ENCODE assay signal across 10 cellular contexts in the genomic region with DNA sequence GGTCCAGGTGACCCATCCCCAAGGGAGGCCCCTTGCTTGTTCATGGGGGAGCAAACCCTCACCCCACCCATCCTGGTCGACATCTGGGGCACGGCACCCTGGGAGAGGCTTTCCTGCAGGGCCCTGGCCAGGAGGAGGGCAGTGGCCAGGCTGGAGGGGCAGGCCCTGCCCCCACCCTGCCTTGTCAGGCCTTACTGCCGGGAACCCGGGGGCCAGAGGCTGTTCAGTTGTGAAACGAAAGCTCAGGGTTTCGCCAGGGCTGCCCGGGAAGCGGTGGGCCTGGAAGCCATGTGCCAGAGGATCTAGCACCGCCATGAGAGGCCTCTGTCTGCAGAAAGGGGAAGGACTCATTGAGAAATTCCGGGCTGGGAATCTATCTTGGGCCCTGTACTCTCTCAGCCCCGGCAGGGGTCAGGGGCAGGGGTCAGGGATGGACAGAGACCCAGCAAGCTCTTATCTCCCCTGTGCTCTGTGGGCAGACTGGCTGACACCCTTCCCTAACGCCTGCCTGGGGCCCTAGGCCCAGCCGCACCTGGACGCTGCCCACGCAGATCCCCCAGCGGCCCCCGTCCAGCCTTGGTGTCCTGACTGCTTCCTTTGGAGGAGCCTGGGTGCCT. TPM values are rescaled to one million over a fixed set of nuclear protein-coding genes. Genes with fewer than 3 reads are reported as not detected.
DNase-seq lines count a peak whose midpoint lies in the region; ATAC-seq and TF ChIP-seq lines count a peak whose summit lies in the region.
"Had no signal": no experiment of that assay in that cellular context is flagged by ENCODE, and none has a peak within 500 bp of the region (broad histone marks: within the 10 kb centered on the region; RNA-seq: fewer than 3 reads in every experiment).

No MANE protein-coding gene starts in this region.

- H3K9me3 ChIP-seq in liver (ENCODE audit: control insufficient read depth in 4 of 4, low read length in 3 of 4), result no peaks in the 10 kb centered on the region
- no peaks in the 10 kb centered on the region for H3K9me3 ChIP-seq in thymus (ENCODE audit: control insufficient read depth)

- ATAC-seq in activated CD4-positive, alpha-beta T cell treated with anti-CD3 and anti-CD28 coated beads for 36 hours, result no peak
- no peak for ATAC-seq in GM19455 (IDR thresholded peaks at IDR 0.05; ENCODE audit: unreplicated experiment)
- ATAC-seq in GM19324 (IDR thresholded peaks at IDR 0.05; ENCODE audit: low FRiP score, unreplicated experiment), result no peak
- ATAC-seq in HG02623 (IDR thresholded peaks at IDR 0.05; ENCODE audit: unreplicated experiment), result no peak

- POLR2A ChIA-PET in activated CD4-positive, alpha-beta T cell treated with anti-CD3 and anti-CD28 coated beads for 36 hours (lab: Charles Lee), result interaction anchor here (0.5 to 3.1 kb wide), 4 partner anchors 30 to 141 kb away, joined by 3 to 15 read pairs (median 4); no protein-coding TSS in a partner anchor

- H3K4me3 ChIP-seq in liver (ENCODE audit: low read depth in 1 of 3, low read length in 3 of 3) (peak overlapping the region in 1 of 3 donors; percentile 32), thymus (ENCODE audit: low read length) (no peak overlapping the region)

- peak overlapping the region; percentile 95 to 99 for H3K27ac ChIP-seq in liver (ENCODE audit: low read depth in 1 of 2, low read length in 2 of 2)
- H3K27ac ChIP-seq in thymus (ENCODE audit: low read depth), result peak overlapping the region; percentile 50

- intact Hi-C loops in activated CD4-positive, alpha-beta T cell treated with anti-CD3 and anti-CD28 coated beads for 36 hours (cut with DNase I, micrococcal nuclease), result no loop called here

- H3K4me1 ChIP-seq in liver (ENCODE audit: control insufficient read depth in 4 of 4, insufficient read depth in 4 of 4, low read length in 3 of 4), result peaks cover 44 to 87% (median 66%) of the 10 kb centered on the region in 4 donors
- H3K4me1 ChIP-seq in thymus (ENCODE audit: control insufficient read depth, insufficient read depth, low read length), result peaks cover 29% of the 10 kb centered on the region

- no peaks in the 10 kb centered on the region for H3K27me3 Mint-ChIP-seq in activated CD4-positive, alpha-beta T cell treated with anti-CD3 and anti-CD28 coated beads for 36 hours

- no peaks in the 10 kb centered on the region for H3K9me3 Mint-ChIP-seq in activated CD4-positive, alpha-beta T cell treated with anti-CD3 and anti-CD28 coated beads for 36 hours (ENCODE audit: low read depth)

- peak overlapping the region; percentile 42 for H3K4me3 Mint-ChIP-seq in activated CD4-positive, alpha-beta T cell treated with anti-CD3 and anti-CD28 coated beads for 36 hours

- TF ChIP-seq CTCF in liver (IDR thresholded peaks at IDR 0.05; ENCODE audit: low read depth, low read length, missing input control), result no peak

- CTCF ChIA-PET in activated CD4-positive, alpha-beta T cell treated with anti-CD3 and anti-CD28 coated beads for 36 hours (lab: Charles Lee), result interaction anchor here (0.9 to 1.2 kb wide), 4 partner anchors 9 to 376 kb away, joined by 3 read pairs; no protein-coding TSS in a partner anchor

- H3K27ac Mint-ChIP-seq in activated CD4-positive, alpha-beta T cell treated with anti-CD3 and anti-CD28 coated beads for 36 hours, result no peak overlapping the region

- H3K9ac ChIP-seq in liver (ENCODE audit: low read depth in 1 of 2, low read length in 2 of 2), result peak overlapping the region; percentile 62 to 68

- peaks cover 29% of the 10 kb centered on the region for H3K36me3 Mint-ChIP-seq in activated CD4-positive, alpha-beta T cell treated with anti-CD3 and anti-CD28 coated beads for 36 hours (ENCODE audit: low read depth)

- H3K36me3 ChIP-seq in liver (ENCODE audit: control insufficient read depth in 4 of 4, insufficient read depth in 3 of 4, low read depth in 1 of 4, low read length in 3 of 4) (peaks cover 0 to 12% (median 3%) of the 10 kb centered on the region in 4 donors), thymus (ENCODE audit: control insufficient read depth, insufficient read depth) (peaks cover 27% of the 10 kb centered on the region)

- peak; percentile 38 for DNase-seq in activated CD4-positive, alpha-beta T cell treated with anti-CD3 and anti-CD28 coated beads for 36 hours
- DNase-seq in activated CD4-positive, alpha-beta T cell treated with anti-CD3 and anti-CD28 coated beads, Interleukin-2, amount 50 U/mL, for 1 hour, result no peak
- DNase-seq in amniotic epithelial cell (ENCODE audit: low read depth), result peak; percentile 87
- DNase-seq: ACHN had no signal

- 20% methylated on average over 17 of the region's 17 CpGs for WGBS in liver
- 60% methylated on average over 17 of the region's 17 CpGs for WGBS in thymus

- TF ChIP-seq RAD21 in liver (IDR thresholded peaks at IDR 0.05), result peak; percentile 4 to 33

- H3K27me3 ChIP-seq in liver (ENCODE audit: control insufficient read depth in 4 of 4, insufficient read depth in 4 of 4, low read length in 3 of 4) (no peaks in the 10 kb centered on the region), thymus (ENCODE audit: control insufficient read depth, insufficient read depth) (peaks cover 4% of the 10 kb centered on the region)

- H3K4me1 Mint-ChIP-seq in activated CD4-positive, alpha-beta T cell treated with anti-CD3 and anti-CD28 coated beads for 36 hours, result peaks cover 47% of the 10 kb centered on the region

TF ChIP-seq in liver, 16 proteins besides CTCF, POLR2A, EP300 and RAD21:
- TF ChIP-seq NR2F2 (IDR thresholded peaks at IDR 0.05), result peak; percentile 68
- TF ChIP-seq JUND (IDR thresholded peaks at IDR 0.05), result peak in 1 of 2 donors; percentile 17
- TF ChIP-seq EGR1 (IDR thresholded peaks at IDR 0.05; ENCODE audit: low read depth in 2 of 2), result peak in 1 of 2 donors; percentile 13
- TF ChIP-seq HNF4G (IDR thresholded peaks at IDR 0.05), result peak; percentile 45
- TF ChIP-seq, protein P1, sequence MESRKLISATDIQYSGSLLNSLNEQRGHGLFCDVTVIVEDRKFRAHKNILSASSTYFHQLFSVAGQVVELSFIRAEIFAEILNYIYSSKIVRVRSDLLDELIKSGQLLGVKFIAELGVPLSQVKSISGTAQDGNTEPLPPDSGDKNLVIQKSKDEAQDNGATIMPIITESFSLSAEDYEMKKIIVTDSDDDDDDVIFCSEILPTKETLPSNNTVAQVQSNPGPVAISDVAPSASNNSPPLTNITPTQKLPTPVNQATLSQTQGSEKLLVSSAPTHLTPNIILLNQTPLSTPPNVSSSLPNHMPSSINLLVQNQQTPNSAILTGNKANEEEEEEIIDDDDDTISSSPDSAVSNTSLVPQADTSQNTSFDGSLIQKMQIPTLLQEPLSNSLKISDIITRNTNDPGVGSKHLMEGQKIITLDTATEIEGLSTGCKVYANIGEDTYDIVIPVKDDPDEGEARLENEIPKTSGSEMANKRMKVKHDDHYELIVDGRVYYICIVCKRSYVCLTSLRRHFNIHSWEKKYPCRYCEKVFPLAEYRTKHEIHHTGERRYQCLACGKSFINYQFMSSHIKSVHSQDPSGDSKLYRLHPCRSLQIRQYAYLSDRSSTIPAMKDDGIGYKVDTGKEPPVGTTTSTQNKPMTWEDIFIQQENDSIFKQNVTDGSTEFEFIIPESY (IDR thresholded peaks at IDR 0.05), result peak; percentile 29
- peak; percentile 72 for TF ChIP-seq SP1 (IDR thresholded peaks at IDR 0.05)
- TF ChIP-seq FOXA2 (IDR thresholded peaks at IDR 0.05), result no peak
- TF ChIP-seq, protein P2, sequence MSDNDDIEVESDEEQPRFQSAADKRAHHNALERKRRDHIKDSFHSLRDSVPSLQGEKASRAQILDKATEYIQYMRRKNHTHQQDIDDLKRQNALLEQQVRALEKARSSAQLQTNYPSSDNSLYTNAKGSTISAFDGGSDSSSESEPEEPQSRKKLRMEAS (IDR thresholded peaks at IDR 0.05), result peak; percentile 76
- TF ChIP-seq TAF1 (conservative IDR thresholded peaks at IDR 0.05), result no peak
- TF ChIP-seq RXRA (IDR thresholded peaks at IDR 0.05), result peak; percentile 66 to 70
- TF ChIP-seq, protein P3, sequence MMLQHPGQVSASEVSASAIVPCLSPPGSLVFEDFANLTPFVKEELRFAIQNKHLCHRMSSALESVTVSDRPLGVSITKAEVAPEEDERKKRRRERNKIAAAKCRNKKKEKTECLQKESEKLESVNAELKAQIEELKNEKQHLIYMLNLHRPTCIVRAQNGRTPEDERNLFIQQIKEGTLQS (IDR thresholded peaks at IDR 0.05), result no peak
- peak; percentile 73 for TF ChIP-seq YY1 (IDR thresholded peaks at IDR 0.05)
- peak in 1 of 2 donors; percentile 59 for TF ChIP-seq HNF4A (conservative IDR thresholded peaks at IDR 0.05)

RNA-seq across cellular contexts. Expression of a gene that starts 6.3 kb away (rescaled TPM):
- 100 to 1,000 TPM; 127 to 165 TPM for total RNA-seq in activated CD4-positive, alpha-beta T cell treated with anti-CD3 and anti-CD28 coated beads for 36 hours
- 10 to 100 TPM; 14.5 to 33.8 TPM for total RNA-seq in liver
- polyA plus RNA-seq in liver (10 to 100 TPM; 22.3 to 44.0 TPM), thymus (57.6 TPM)

RNA-seq across cellular contexts. Expression of a gene that starts 45.7 kb away (rescaled TPM):
- under 1 TPM; 0.16 TPM for total RNA-seq in activated CD4-positive, alpha-beta T cell treated with anti-CD3 and anti-CD28 coated beads for 36 hours
- total RNA-seq in liver, result under 1 TPM in 1 of 2 donors, not detected in 1; under 0.01 TPM
- polyA plus RNA-seq in liver (not detected), thymus (2.4 TPM)
- total RNA-seq: mononuclear cell had no signal

RNA-seq across cellular contexts. Expression of a gene that starts 48.4 kb away (rescaled TPM):
- 10 to 100 TPM; 15.2 to 16.4 TPM for total RNA-seq in activated CD4-positive, alpha-beta T cell treated with anti-CD3 and anti-CD28 coated beads for 36 hours
- 10 to 100 TPM; 17.2 to 98.1 TPM for total RNA-seq in liver
- polyA plus RNA-seq in liver (10 to 100 TPM; 34.2 to 80.0 TPM), thymus (24.3 TPM)

RNA-seq across cellular contexts. Expression of a gene that starts 48.6 kb away (rescaled TPM):
- total RNA-seq in activated CD4-positive, alpha-beta T cell treated with anti-CD3 and anti-CD28 coated beads for 36 hours, result 10 to 100 TPM; 13.6 to 13.7 TPM
- 10 to 100 TPM; 10.4 to 20.2 TPM for total RNA-seq in liver
- polyA plus RNA-seq in liver (10 to 100 TPM; 12.5 to 15.6 TPM), thymus (9.1 TPM)
